8 cellular contexts compared by ENCODE assay signal in genomic region chr19:32570081-32570785, GRCh38. TPM values are rescaled to one million over a fixed set of nuclear protein-coding genes. Genes with fewer than 3 reads are reported as not detected.
DNase-seq lines count a peak whose midpoint lies in the region; ATAC-seq and TF ChIP-seq lines count a peak whose summit lies in the region.

No MANE protein-coding gene starts in this region.

- ATAC-seq in Right ventricle myocardium inferior (peak; percentile 67), T-cell (replicated peaks in 1 of 4) (peak; percentile 64 to 92 (median 69)), HG03521 (IDR thresholded peaks at IDR 0.05; ENCODE audit: unreplicated experiment) (no peak)

- H3K27me3 Mint-ChIP-seq in T-cell: peaks cover 6 to 16% of the 10 kb centered on the region in 2 donors

- H3K4me2 ChIP-seq in mammary epithelial cell (ENCODE audit: insufficient read depth, low read depth, low read length): peak overlapping the region; percentile 47

- no peak overlapping the region for H3K9ac ChIP-seq in mammary epithelial cell (ENCODE audit: insufficient read depth, low read length)

- peak; percentile 65 to 78 for TF ChIP-seq CTCF in mammary epithelial cell (conservative IDR thresholded peaks at IDR 0.05 in 1 of 2, IDR thresholded peaks at IDR 0.05 in 1 of 2; ENCODE audit: extremely low read depth in 1 of 2, insufficient read depth in 1 of 2, low read depth in 1 of 2, low read length in 2 of 2)

- no peaks in the 10 kb centered on the region for H3K36me3 ChIP-seq in mammary epithelial cell (ENCODE audit: insufficient read depth, low read length)

- H3K36me3 Mint-ChIP-seq in T-cell: no peaks in the 10 kb centered on the region

- dilution Hi-C loops in mammary epithelial cell (cut with HindIII; ENCODE audit: low sequenced_read_pairs): no loop called here

- in situ Hi-C loops in mammary epithelial cell (cut with MboI; ENCODE audit: low sequenced_read_pairs in 2 of 2): loop anchor here (25.0 kb wide), 3 partner anchors 233 to 1908 kb away; partner anchors contain the start of gene ZNF507 (in 2 of the 2)

- CTCF ChIA-PET in T-cell (lab: Charles Lee): interaction anchor here (0.6 to 2.0 kb wide), 12 partner anchors 16 to 1786 kb away, joined by 3 to 12 read pairs (median 4); partner anchors contain the start of gene ZNF507 (in 1 of the 2)
- CTCF ChIA-PET in mammary epithelial cell (lab: Charles Lee; ENCODE audit: low non-redundant PET): interaction anchor here (0.5 to 0.7 kb wide), 2 partner anchors 93 to 251 kb away, joined by 6 to 11 read pairs; no protein-coding TSS in a partner anchor

- DNase-seq in Right ventricle myocardium inferior (ENCODE audit: missing footprints) (no peak), cardiac septum (ENCODE audit: low spot score) (no peak), NCI-H1105 treated with DMSO at 0.1 percent for 48 hours (lab: John Stamatoyannopoulos, UW) (peak; percentile 46), T-cell (peak; percentile 11 to 64 (median 49)), mammary epithelial cell (peak; percentile 49), islet precursor cell (peak; percentile 71)
- peak; percentile 30 for DNase-seq in stimulated activated CD4-positive, alpha-beta T cell treated with anti-CD3 and anti-CD28 coated beads, Interleukin-4, amount 100 ng/mL, for 1 hour

- no peaks in the 10 kb centered on the region for H3K9me3 ChIP-seq in mammary epithelial cell (replicated peaks; ENCODE audit: insufficient read depth, low read length)

- H3K4me3 ChIP-seq in mammary epithelial cell (replicated peaks in 1 of 3; ENCODE audit: insufficient read depth in 1 of 3, low read depth in 2 of 3, low read length in 3 of 3): no peak overlapping the region

- H3K4me3 Mint-ChIP-seq in T-cell: peak overlapping the region in 1 of 3 donors; percentile 22

- POLR2A ChIA-PET in T-cell (lab: Charles Lee): interaction anchor here in 1 of 2 donors (0.7 kb wide), 1 partner anchor 27 kb away, joined by 4 read pairs; no protein-coding TSS in a partner anchor

- H3K4me1 ChIP-seq in mammary epithelial cell (ENCODE audit: insufficient read depth, low read length): no peaks in the 10 kb centered on the region

- BruUV-seq in mammary epithelial cell (replicated peaks; lab: Mats Ljungman, UMichigan): no TSS peak

- intact Hi-C loops in Right ventricle myocardium inferior (cut with DNase I): loop anchor here (5.0 kb wide), 1 partner anchor 283 kb away; no protein-coding TSS in a partner anchor
- intact Hi-C loops in cardiac septum (cut with DNase I): loop anchor here (5.0 kb wide), 1 partner anchor 283 kb away; no protein-coding TSS in a partner anchor
- intact Hi-C loops in mammary epithelial cell (cut with micrococcal nuclease): loop anchor here (1.0 to 5.0 kb wide), 5 partner anchors 106 to 1903 kb away; no protein-coding TSS in a partner anchor

- no peaks in the 10 kb centered on the region for H3K9me3 Mint-ChIP-seq in T-cell

- H3K79me2 ChIP-seq in mammary epithelial cell (ENCODE audit: insufficient read depth, low read length): no peaks in the 10 kb centered on the region

- H3K27ac Mint-ChIP-seq in T-cell: peak overlapping the region in 1 of 2 donors; percentile 36

- H3K4me1 Mint-ChIP-seq in T-cell: peaks cover 13 to 21% (median 16%) of the 10 kb centered on the region in 3 donors

- H3K27ac ChIP-seq in mammary epithelial cell (ENCODE audit: insufficient read depth, low read depth, low read length): no peak overlapping the region

- no peaks in the 10 kb centered on the region for H4K20me1 ChIP-seq in mammary epithelial cell (ENCODE audit: insufficient read depth, low read length)

- H3K27me3 ChIP-seq in mammary epithelial cell (ENCODE audit: insufficient read depth, low read length): peaks cover 3% of the 10 kb centered on the region

- H2AFZ ChIP-seq in mammary epithelial cell (ENCODE audit: low read depth, low read length): no peak overlapping the region

- 34% methylated on average over 12 of the region's 15 CpGs for WGBS in mammary epithelial cell (ENCODE audit: low coverage, missing lambda C conversion rate)

RNA-seq across cellular contexts. Expression of gene PDCD5, which starts 10.8 kb away (rescaled TPM):
- 133 TPM for total RNA-seq in Right ventricle myocardium inferior
- 111 TPM for total RNA-seq in cardiac septum
- 10 to 100 TPM; 21.8 to 69.9 (median 62.5) TPM for total RNA-seq in T-cell
- total RNA-seq in mammary epithelial cell: 100 to 1,000 TPM in 1 of 2 donors, 10 to 100 TPM in 1; 48.8 to 198 TPM
- polyA plus RNA-seq in mammary epithelial cell: 104 TPM
- polyA minus RNA-seq in mammary epithelial cell: 10.0 TPM

Comparison
In these comparisons a context has a peak if more than half of its experiments do, and no peak if none do; other contexts are left out.
1. DNase-seq: peak in NCI-H1105 treated with DMSO at 0.1 percent for 48 hours (single experiment), T-cell (34 of 34), mammary epithelial cell (single experiment), islet precursor cell (single experiment) and stimulated activated CD4-positive, alpha-beta T cell treated with anti-CD3 and anti-CD28 coated beads, Interleukin-4, amount 100 ng/mL, for 1 hour (single experiment); none in Right ventricle myocardium inferior (single experiment) and cardiac septum (single experiment).